8 cellular contexts compared by ENCODE assay signal in genomic region chr17:45197555-45198334, GRCh38.
DNase-seq lines count a peak whose midpoint lies in the region; ATAC-seq and TF ChIP-seq lines count a peak whose summit lies in the region.

No MANE protein-coding gene starts in this region.

- peak overlapping the region; percentile 64 for H3K27ac ChIP-seq in HUES48 (ENCODE audit: low read depth, low read length)
- no peak overlapping the region for H3K27ac ChIP-seq in OCI-LY1 (ENCODE audit: low read depth, low read length, poor library complexity, severe bottlenecking)

- H3K36me3 ChIP-seq in HUES48 (ENCODE audit: control insufficient read depth, insufficient read depth, low read length) (no peaks in the 10 kb centered on the region), OCI-LY1 (ENCODE audit: insufficient read depth, low read length) (no peaks in the 10 kb centered on the region), mucosa of stomach (ENCODE audit: control insufficient read depth, insufficient read depth, low read length) (no peaks in the 10 kb centered on the region)

- H3K79me2 ChIP-seq in OCI-LY1 (ENCODE audit: insufficient read depth, low read length), result no peaks in the 10 kb centered on the region

- H3K4me2 ChIP-seq in OCI-LY1 (ENCODE audit: low read length), result no peak overlapping the region

- peak; percentile 71 for ATAC-seq in GM19043 (IDR thresholded peaks at IDR 0.05; ENCODE audit: low read depth, unreplicated experiment)

- H3K9ac ChIP-seq in HUES48 (ENCODE audit: low read depth, low read length), result no peak overlapping the region
- no peak overlapping the region for H3K9ac ChIP-seq in OCI-LY1 (ENCODE audit: low read length)
- peak overlapping the region; percentile 26 for H3K9ac ChIP-seq in mucosa of stomach (ENCODE audit: low read length)

- H3K4me3 ChIP-seq in AG09309 (ENCODE audit: control insufficient read depth, low read depth, low read length), result no peak overlapping the region
- no peak overlapping the region for H3K4me3 ChIP-seq in HUES48 (ENCODE audit: low read depth, low read length)
- no peak overlapping the region for H3K4me3 ChIP-seq in OCI-LY1 (ENCODE audit: low read depth, low read length, poor library complexity, severe bottlenecking)
- H3K4me3 ChIP-seq in mucosa of stomach (ENCODE audit: low read length), result no peak overlapping the region

- H3K4me1 ChIP-seq in HUES48 (ENCODE audit: control insufficient read depth, insufficient read depth, low read length) (peaks cover 7% of the 10 kb centered on the region; the same call in 1 of the 2 replicates), OCI-LY1 (ENCODE audit: insufficient read depth, low read length, severe bottlenecking) (no peaks in the 10 kb centered on the region), mucosa of stomach (ENCODE audit: control insufficient read depth, insufficient read depth, low read length) (peaks cover 4% of the 10 kb centered on the region)

- DNase-seq in AG09309 (ENCODE audit: low read depth) (peak; percentile 35), activated T-cell treated with anti-CD3 and anti-CD28 coated beads for 4 hours (peak; percentile 86), erythroblast (lab: John Stamatoyannopoulos, UW) (peak; percentile 88 to 93)
- peak; percentile 66 to 82 for DNase-seq in stimulated activated CD8-positive, alpha-beta memory T cell treated with anti-CD3 and anti-CD28 coated beads, Interleukin-4, amount 100 ng/mL, for 4 hours (ENCODE audit: low read depth in 2 of 2, low spot score in 1 of 2)

- TF ChIP-seq CTCF in AG09309 (IDR thresholded peaks at IDR 0.05; ENCODE audit: control insufficient read depth, insufficient read depth, low read depth, low read length, missing control alignments), result peak; percentile 99
- TF ChIP-seq CTCF in OCI-LY1 (IDR thresholded peaks at IDR 0.05; ENCODE audit: low read length), result peak; percentile 97

- no peaks in the 10 kb centered on the region for H4K20me1 ChIP-seq in OCI-LY1 (ENCODE audit: insufficient read depth, low read length)

- H3F3A ChIP-seq in OCI-LY1 (ENCODE audit: insufficient read depth, low read length), result no peaks in the 10 kb centered on the region

- H3K9me2 ChIP-seq in OCI-LY1 (ENCODE audit: low read depth, low read length), result no peaks in the 10 kb centered on the region

- no peak overlapping the region for H2AFZ ChIP-seq in OCI-LY1 (ENCODE audit: low read length)

- no peak for TF ChIP-seq POLR2A in erythroblast (IDR thresholded peaks at IDR 0.05; ENCODE audit: low read length)

- no peaks in the 10 kb centered on the region for H3K27me3 ChIP-seq in HUES48 (ENCODE audit: control insufficient read depth, insufficient read depth, low read length)
- peaks cover 5% of the 10 kb centered on the region; the same call in 1 of the 2 replicates for H3K27me3 ChIP-seq in OCI-LY1 (ENCODE audit: insufficient read depth, low read length)
- no peaks in the 10 kb centered on the region for H3K27me3 ChIP-seq in mucosa of stomach (ENCODE audit: control insufficient read depth, insufficient read depth, low read length)

- H3K9me3 ChIP-seq in HUES48 (ENCODE audit: control insufficient read depth, insufficient read depth, low read length), result no peaks in the 10 kb centered on the region
- no peaks in the 10 kb centered on the region for H3K9me3 ChIP-seq in OCI-LY1 (ENCODE audit: low read length)
- H3K9me3 ChIP-seq in mucosa of stomach (ENCODE audit: control insufficient read depth, low read length), result no peaks in the 10 kb centered on the region

Comparison
In these comparisons a context has a peak if more than half of its experiments do, and no peak if none do; other contexts are left out.
1. DNase-seq: peak in every context shown above with its lines; median percentile 90 in erythroblast; 86 in activated T-cell treated with anti-CD3 and anti-CD28 coated beads for 4 hours; 74 in stimulated activated CD8-positive, alpha-beta memory T cell treated with anti-CD3 and anti-CD28 coated beads, Interleukin-4, amount 100 ng/mL, for 4 hours; 35 in AG09309.